26 cellular contexts compared by ENCODE assay signal in the genomic region with DNA sequence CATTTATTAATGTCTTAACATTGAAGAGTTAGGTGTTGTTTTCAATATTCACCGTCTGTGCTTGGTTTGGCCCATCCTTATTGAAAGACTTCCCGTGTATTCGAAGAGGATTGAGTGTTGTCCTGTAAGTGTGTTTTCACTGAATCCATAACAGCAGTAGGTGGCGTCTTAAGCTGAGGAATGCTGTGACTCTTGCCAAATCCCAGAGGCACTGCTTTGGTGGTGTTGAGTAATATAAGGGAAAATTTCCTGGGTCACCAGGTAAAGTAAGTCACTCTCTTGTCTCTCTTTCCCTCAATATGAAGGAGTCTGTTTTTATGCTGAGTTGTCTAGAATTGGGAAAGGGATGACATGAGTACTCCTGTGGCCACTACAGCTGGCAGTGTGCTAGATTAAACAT.
"Had no signal": no experiment of that assay in that cellular context is flagged by ENCODE, and none has a peak within 500 bp of the region (broad histone marks: within the 10 kb centered on the region; RNA-seq: fewer than 3 reads in every experiment).

No MANE protein-coding gene starts in this region.

- ATAC-seq: activated naive CD4-positive, alpha-beta T cell treated with anti-CD3 and anti-CD28 coated beads, Interleukin-2, amount 50 U/mL, for 72 hours; activated T-cell treated with anti-CD3 and anti-CD28 coated beads, Interleukin-2, amount 50 U/mL, for 72 hours; lower lobe of right lung; mucosa of descending colon; natural killer cell treated with Interleukin-12 subunit alpha and Interleukin-12 subunit beta and Interleukin-15 and Interleukin-18, amount 100 ng/mL, for 72 hours; stimulated activated naive CD8-positive, alpha-beta T cell treated with anti-CD3 and anti-CD28 coated beads, Interleukin-15, Interleukin-2, amounts not matched to agents 100 U/mL and 50 U/mL, for 24 hours; T-cell had no signal

- H3K36me3 ChIP-seq: lower lobe of right lung, right lobe of liver, transverse colon had no signal

- H3K27me3 ChIP-seq: right lobe of liver, testis, transverse colon had no signal

- FAIRE-seq: colon, endometrium, kidney, urothelium cell line had no signal

- DNase-seq: activated CD4-positive, alpha-beta T cell treated with anti-CD3 and anti-CD28 coated beads for 4 hours; activated CD4-positive, alpha-beta T cell treated with anti-CD3 and anti-CD28 coated beads, Interleukin-2, amount 50 U/mL, for 4 hours; activated CD4-positive, CD25-positive, alpha-beta regulatory T cell; activated naive CD4-positive, alpha-beta T cell; activated T-cell treated with anti-CD3 and anti-CD28 coated beads for 4 hours; activated T-cell treated with anti-CD3 and anti-CD28 coated beads, Interleukin-2, amount 50 U/mL, for 72 hours; effector CD8-positive, alpha-beta T cell; erythroblast; foreskin fibroblast; head of caudate nucleus; hippocampal formation; immature natural killer cell; kidney; lower lobe of right lung; mucosa of descending colon; right lobe of liver; stimulated activated CD4-positive, alpha-beta T cell treated with anti-CD3 and anti-CD28 coated beads, Interleukin-2, amount 100 ng/mL, for 48 hours; stimulated activated naive CD8-positive, alpha-beta T cell treated with anti-CD3 and anti-CD28 coated beads, Interleukin-15, Interleukin-2, amounts not matched to agents 100 U/mL and 50 U/mL, for 24 hours; T-cell; testis; transverse colon had no signal

- H3K4me3 ChIP-seq: lower lobe of right lung, mucosa of descending colon, right lobe of liver, testis, transverse colon had no signal
